In genomic region chr22:36369922-36370781, GRCh38 we compare ENCODE assay signal across 9 cellular contexts. TPM values are rescaled to one million over a fixed set of nuclear protein-coding genes. Genes with fewer than 3 reads are reported as not detected.
DNase-seq lines count a peak whose midpoint lies in the region; ATAC-seq, FAIRE-seq and TF ChIP-seq lines count a peak whose summit lies in the region.
"Had no signal": no experiment of that assay in that cellular context is flagged by ENCODE, and none has a peak within 500 bp of the region (broad histone marks: within the 10 kb centered on the region; RNA-seq: fewer than 3 reads in every experiment).

No MANE protein-coding gene starts in this region.

- H3K27me3 ChIP-seq in mammary epithelial cell (ENCODE audit: insufficient read depth, low read length) (no peaks in the 10 kb centered on the region), lower lobe of right lung (ENCODE audit: low read depth) (no peaks in the 10 kb centered on the region), tibial artery (no peaks in the 10 kb centered on the region)

- 9% methylated on average over 10 of the region's 11 CpGs for WGBS in mammary epithelial cell (ENCODE audit: low coverage, missing lambda C conversion rate)

- H3K4me2 ChIP-seq in mammary epithelial cell (ENCODE audit: insufficient read depth, low read depth, low read length), result peak overlapping the region; percentile 77

- H3K36me3 ChIP-seq in mammary epithelial cell (ENCODE audit: insufficient read depth, low read length) (peaks cover 17% of the 10 kb centered on the region), lower lobe of right lung (peaks cover 10% of the 10 kb centered on the region), tibial artery (no peaks in the 10 kb centered on the region)

- no peak for DNase-seq in activated CD4-positive, CD25-positive, alpha-beta regulatory T cell (lab: John Stamatoyannopoulos, UW)
- DNase-seq in NOMO-1 treated with dmso at 0.1 percent for 144 hours (lab: John Stamatoyannopoulos, UW; ENCODE audit: unreplicated experiment), result peak; percentile 34
- DNase-seq in mammary epithelial cell, result peak; percentile 74
- DNase-seq in lower lobe of right lung, result peak; percentile 82
- DNase-seq in tibial artery, result peak; percentile 68 to 82
- DNase-seq in H54 (ENCODE audit: insufficient read length, low spot score), result no peak
- DNase-seq in AG08395 (ENCODE audit: low spot score), result no peak

- H3K9ac ChIP-seq in mammary epithelial cell (ENCODE audit: insufficient read depth, low read length), result peak overlapping the region; percentile 57

- peaks cover 100% of the 10 kb centered on the region for H3K79me2 ChIP-seq in mammary epithelial cell (ENCODE audit: insufficient read depth, low read length)

- H2AFZ ChIP-seq in mammary epithelial cell (ENCODE audit: low read depth, low read length), result no peak overlapping the region

- BruUV-seq in mammary epithelial cell (replicated peaks; lab: Mats Ljungman, UMichigan), result no TSS peak

- H3K4me3 ChIP-seq in mammary epithelial cell (replicated peaks in 1 of 3; ENCODE audit: insufficient read depth in 1 of 3, low read depth in 2 of 3, low read length in 3 of 3) (no peak overlapping the region), lower lobe of right lung (peak overlapping the region; percentile 30), tibial artery (peak overlapping the region; percentile 30 to 35)

- dilution Hi-C loops in mammary epithelial cell (cut with HindIII; ENCODE audit: low sequenced_read_pairs), result loop anchor here (5.0 kb wide), 2 partner anchors 38 to 97 kb away; no protein-coding TSS in a partner anchor

- TF ChIP-seq CTCF in mammary epithelial cell (conservative IDR thresholded peaks at IDR 0.05 in 1 of 2, IDR thresholded peaks at IDR 0.05 in 1 of 2; ENCODE audit: extremely low read depth in 1 of 2, insufficient read depth in 1 of 2, low read depth in 1 of 2, low read length in 2 of 2), result no peak
- no peak for TF ChIP-seq CTCF in lower lobe of right lung (IDR thresholded peaks at IDR 0.05)
- TF ChIP-seq CTCF in tibial artery (IDR thresholded peaks at IDR 0.05), result no peak

- CTCF ChIA-PET in mammary epithelial cell (lab: Charles Lee; ENCODE audit: low non-redundant PET), result no interaction called here

- H4K20me1 ChIP-seq in mammary epithelial cell (ENCODE audit: insufficient read depth, low read length), result peaks cover 19% of the 10 kb centered on the region

- no peak for TF ChIP-seq POLR2A in H54 (IDR thresholded peaks at IDR 0.05; ENCODE audit: low read depth, low read length)

- H3K27ac ChIP-seq in mammary epithelial cell (ENCODE audit: insufficient read depth, low read depth, low read length), result peak overlapping the region; percentile 74
- H3K27ac ChIP-seq in lower lobe of right lung, result peak overlapping the region; percentile 81
- peak overlapping the region; percentile 95 for H3K27ac ChIP-seq in tibial artery

- H3K9me3 ChIP-seq in mammary epithelial cell (replicated peaks; ENCODE audit: insufficient read depth, low read length), result no peaks in the 10 kb centered on the region
- no peaks in the 10 kb centered on the region for H3K9me3 ChIP-seq in lower lobe of right lung
- no peaks in the 10 kb centered on the region for H3K9me3 ChIP-seq in tibial artery

- in situ Hi-C loops in mammary epithelial cell (cut with MboI; ENCODE audit: low sequenced_read_pairs in 2 of 2), result no loop called here

- ATAC-seq in activated CD4-positive, CD25-positive, alpha-beta regulatory T cell treated with anti-CD3 and anti-CD28 coated beads, Interleukin-2, amount 50 U/mL, for 24 hours, result peak; percentile 19 to 23
- peak; percentile 84 to 86 for ATAC-seq in lower lobe of right lung

- intact Hi-C loops in mammary epithelial cell (cut with micrococcal nuclease) (loop anchor here (1.0 to 2.0 kb wide), 2 partner anchors 16 to 17 kb away; no protein-coding TSS in a partner anchor), lower lobe of right lung (cut with DNase I) (no loop called here), tibial artery (cut with DNase I; ENCODE audit: low total_unique reads) (loop anchor here (5.0 kb wide), 2 partner anchors 43 to 97 kb away; no protein-coding TSS in a partner anchor)

- FAIRE-seq in H54 (lab: Jason Lieb, UNC), result no peak
- FAIRE-seq: G401.6 had no signal

- H3K4me1 ChIP-seq in mammary epithelial cell (ENCODE audit: insufficient read depth, low read length) (peaks cover 97% of the 10 kb centered on the region), lower lobe of right lung (peaks cover 100% of the 10 kb centered on the region), tibial artery (peaks cover 0 to 100% (median 99%) of the 10 kb centered on the region in 4 donors)

RNA-seq across cellular contexts. Expression of gene MYH9, which starts 17.6 kb away (rescaled TPM):
- total RNA-seq in mammary epithelial cell (1,000 to 10,000 TPM; 1,183 to 1,246 TPM), lower lobe of right lung (659 TPM)
- 295 TPM for polyA plus RNA-seq in mammary epithelial cell
- 996 TPM for polyA minus RNA-seq in mammary epithelial cell

Comparison
In these comparisons a context has a peak if more than half of its experiments do, and no peak if none do; other contexts are left out.
1. DNase-seq: peak in NOMO-1 treated with dmso at 0.1 percent for 144 hours (single experiment), mammary epithelial cell (single experiment), lower lobe of right lung (single experiment) and tibial artery (2 of 2); none in activated CD4-positive, CD25-positive, alpha-beta regulatory T cell (0 of 4), H54 (single experiment) and AG08395 (single experiment).
2. H3K4me3 ChIP-seq: peak in lower lobe of right lung (single experiment) and tibial artery (2 of 2); none in mammary epithelial cell (0 of 3).
3. Peak in every context shown above with its lines, with median percentiles within 50 percentile points of each other: H3K27ac ChIP-seq.